In the genomic region with DNA sequence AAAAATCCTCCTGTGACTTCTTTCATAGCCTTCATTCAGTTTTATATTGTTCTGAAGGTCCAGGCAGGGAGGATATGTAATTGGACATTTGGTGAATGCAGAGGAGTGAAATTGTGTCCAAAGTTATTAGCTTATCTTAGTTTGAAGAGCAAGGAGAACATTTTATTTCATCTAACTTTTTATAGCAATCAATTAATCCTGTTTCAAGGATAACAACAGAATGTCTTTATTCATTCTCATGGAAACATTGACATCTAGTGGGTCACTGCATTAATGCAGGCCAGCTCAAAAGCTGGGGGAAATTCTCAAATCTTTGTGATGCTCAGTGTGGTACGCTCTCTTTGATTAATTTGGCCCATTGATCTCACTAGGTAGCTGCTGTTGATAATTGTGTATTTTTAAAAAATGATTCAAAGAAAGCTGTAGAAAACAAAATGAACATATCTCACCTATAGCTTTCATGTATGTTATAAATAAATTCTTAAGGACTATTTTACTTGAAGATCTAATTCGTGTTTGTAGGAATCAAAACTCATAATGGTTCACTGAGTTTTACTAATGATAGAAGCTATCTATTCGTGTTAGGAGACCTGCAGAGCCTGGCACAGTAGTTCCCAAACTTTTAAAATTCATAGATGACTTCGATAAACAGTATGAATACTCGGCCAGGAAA, we compare ENCODE assay signal across 7 cellular contexts.
A peak's percentile ranks its signal among the peaks of the same experiment; 100 is the strongest.
DNase-seq lines count a peak whose midpoint lies in the region; ATAC-seq and TF ChIP-seq lines count a peak whose summit lies in the region.

No MANE protein-coding gene starts in this region.

- DNase-seq in DMS 273 treated with DMSO at 0.1 percent for 48 hours (lab: John Stamatoyannopoulos, UW) (peak; percentile 31), NCI-H1105 (lab: John Stamatoyannopoulos, UW) (peak; percentile 50), globus pallidus (ENCODE audit: low spot score) (peak; percentile 56), prostate gland (ENCODE audit: low spot score) (peak; percentile 33)
- no peak for DNase-seq in activated effector memory CD4-positive, alpha-beta T cell treated with anti-CD3 and anti-CD28 coated beads, Interleukin-2, amount 50 U/mL, for 16 hours

- H3K4me1 ChIP-seq in prostate gland (replicated peaks) = no peaks in the 10 kb centered on the region

- 54% methylated on average over 5 of the region's 5 CpGs for WGBS in prostate gland

- TF ChIP-seq CTCF in VCaP (conservative IDR thresholded peaks at IDR 0.05) (peak; percentile 88), prostate gland (IDR thresholded peaks at IDR 0.05) (peak; percentile 65 to 93 (median 82))

- H3K9me3 ChIP-seq in prostate gland = no peaks in the 10 kb centered on the region

- peak overlapping the region in 1 of 2 donors; percentile 1 for H3K4me3 ChIP-seq in prostate gland

- no peaks in the 10 kb centered on the region for H3K27me3 ChIP-seq in prostate gland (replicated peaks; ENCODE audit: insufficient read depth)

- TF ChIP-seq POLR2A in prostate gland (IDR thresholded peaks at IDR 0.05) = no peak

- peak; percentile 69 for ATAC-seq in GM19395 (IDR thresholded peaks at IDR 0.05; ENCODE audit: unreplicated experiment)

- peak overlapping the region; percentile 82 for H3K27ac ChIP-seq in VCaP
- H3K27ac ChIP-seq in prostate gland = peak overlapping the region; percentile 38 to 47

- intact Hi-C loops in prostate gland (cut with DNase I) = loop anchor here (10.0 kb wide), 2 partner anchors 1031 to 1331 kb away; no protein-coding TSS in a partner anchor

- H3K36me3 ChIP-seq in prostate gland = no peaks in the 10 kb centered on the region
